ENCODE assay signal across 24 cellular contexts in the genomic region with DNA sequence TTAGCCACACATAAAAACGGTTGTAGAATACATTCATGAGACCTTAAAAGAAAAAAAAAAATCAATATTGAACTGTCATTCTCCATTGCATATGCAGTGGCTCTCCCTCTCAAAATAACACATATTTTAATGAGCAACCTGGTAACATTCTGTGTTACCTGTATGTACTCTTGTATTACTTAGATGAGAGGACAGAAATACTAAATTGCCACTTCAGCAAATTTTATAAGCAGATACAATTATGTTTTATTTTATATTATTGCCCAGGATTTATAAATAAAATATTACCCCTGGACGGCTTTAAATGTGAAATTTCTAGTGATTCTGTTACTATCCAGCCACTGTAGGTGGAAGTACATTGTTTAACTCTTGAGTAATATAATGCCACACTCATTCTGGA.
"Had no signal": no experiment of that assay in that cellular context is flagged by ENCODE, and none has a peak within 500 bp of the region (broad histone marks: within the 10 kb centered on the region; RNA-seq: fewer than 3 reads in every experiment).

No MANE protein-coding gene starts in this region.

- H3K4me1 ChIP-seq: esophagus muscularis mucosa, gastroesophageal sphincter, heart right ventricle, left lung, lower lobe of right lung had no signal

- DNase-seq: dermis blood vessel endothelial cell; dorsolateral prefrontal cortex; effector CD4-positive, alpha-beta T cell; effector memory CD4-positive, alpha-beta T cell; foreskin keratinocyte; glutamatergic neuron; head of caudate nucleus; heart right ventricle; hippocampal formation; left cardiac atrium; left lung; left ventricle myocardium superior; lower lobe of right lung; mesenchymal stem cell; mucosa of descending colon; naive B cell had no signal

- H3K27me3 ChIP-seq: dorsolateral prefrontal cortex, esophagus muscularis mucosa, foreskin keratinocyte, gastroesophageal sphincter, heart right ventricle, left lung had no signal

- H3K36me3 ChIP-seq: esophagus muscularis mucosa, gastroesophageal sphincter, heart right ventricle, left lung, lower lobe of right lung had no signal

- ATAC-seq: foreskin keratinocyte, gastroesophageal sphincter, heart right ventricle, left cardiac atrium, left lung, left ventricle myocardium superior, lower lobe of right lung, mucosa of descending colon had no signal

- FAIRE-seq: colon, endothelial cell of umbilical vein, frontal cortex, islet of Langerhans, keratinocyte had no signal

- H3K9me3 ChIP-seq: esophagus muscularis mucosa, gastroesophageal sphincter, lower lobe of right lung had no signal

- H3K27ac ChIP-seq: coronary artery, dorsolateral prefrontal cortex, esophagus muscularis mucosa, foreskin keratinocyte, gastroesophageal sphincter, heart right ventricle, left lung, lower lobe of right lung had no signal

- H3K4me3 ChIP-seq: coronary artery, dorsolateral prefrontal cortex, esophagus muscularis mucosa, gastroesophageal sphincter, heart right ventricle, left lung, lower lobe of right lung, mucosa of descending colon had no signal
